ENCODE assay signal across 8 cellular contexts in genomic region chr19:42282810-42283247, GRCh38. TPM values are rescaled to one million over a fixed set of nuclear protein-coding genes. Genes with fewer than 3 reads are reported as not detected.
A peak's percentile ranks its signal among the peaks of the same experiment; 100 is the strongest.
DNase-seq lines count a peak whose midpoint lies in the region; ATAC-seq, FAIRE-seq and TF ChIP-seq lines count a peak whose summit lies in the region.

No MANE protein-coding gene starts in this region.

- FAIRE-seq in H54 (lab: Jason Lieb, UNC): no peak

- H3K27ac ChIP-seq in HEK293 (ENCODE audit: extremely low read depth, low read depth, low read length) (peak overlapping the region; percentile 89), colonic mucosa (peak overlapping the region; percentile 92), neural cell (ENCODE audit: low read length) (peak overlapping the region; percentile 99)

- ATAC-seq in HG02884 (IDR thresholded peaks at IDR 0.05; ENCODE audit: unreplicated experiment) (no peak), GM21723 (IDR thresholded peaks at IDR 0.05; ENCODE audit: unreplicated experiment) (no peak)

- H3F3A ChIP-seq in neural cell (ENCODE audit: insufficient read depth, low read length, poor library complexity, severe bottlenecking): no peaks in the 10 kb centered on the region

- H3K9me3 ChIP-seq in HEK293 (ENCODE audit: control insufficient read depth, insufficient read depth, low read depth, low read length) (no peaks in the 10 kb centered on the region), colonic mucosa (no peaks in the 10 kb centered on the region), neural cell (ENCODE audit: low read length) (no peaks in the 10 kb centered on the region)

- H3K79me2 ChIP-seq in neural cell (replicated peaks; ENCODE audit: insufficient read depth, low read length): peaks cover 32% of the 10 kb centered on the region

- no peaks in the 10 kb centered on the region for H3K9me2 ChIP-seq in neural cell (ENCODE audit: insufficient read depth, low read length)

- TF ChIP-seq RAD21 in neural cell (conservative IDR thresholded peaks at IDR 0.05): no peak

- H3K4me1 ChIP-seq in HEK293 (ENCODE audit: control insufficient read depth, insufficient read depth, low read length) (peaks cover 52% of the 10 kb centered on the region), colonic mucosa (peaks cover 38% of the 10 kb centered on the region)

- intact Hi-C loops in colonic mucosa (cut with DNase I): no loop called here

- H3K27me3 ChIP-seq in colonic mucosa (no peaks in the 10 kb centered on the region), neural cell (ENCODE audit: insufficient read depth, low read depth, low read length) (no peaks in the 10 kb centered on the region)

- peaks cover 10% of the 10 kb centered on the region for H4K20me1 ChIP-seq in neural cell (ENCODE audit: insufficient read depth)

- peak overlapping the region; percentile 99 for H3K4me2 ChIP-seq in neural cell (ENCODE audit: low read length)

- peak overlapping the region; percentile 68 to 87 for H3K9ac ChIP-seq in colonic mucosa (ENCODE audit: low read depth in 2 of 2, low read length in 2 of 2)
- peak overlapping the region; percentile 95 for H3K9ac ChIP-seq in neural cell (ENCODE audit: low read length)

- DNase-seq in AG04449 (ENCODE audit: low read depth, low spot score) (no peak), colonic mucosa (no peak), H54 (ENCODE audit: insufficient read length, low spot score) (no peak), kidney glomerular epithelial cell (lab: John Stamatoyannopoulos, UW) (no peak)

- H3K36me3 ChIP-seq in HEK293 (ENCODE audit: control insufficient read depth in 2 of 2, insufficient read depth in 1 of 2, low read length in 2 of 2) (peaks cover 0 to 12% of the 10 kb centered on the region in 2 experiments; a peak in 1 of 3 replicates), colonic mucosa (no peaks in the 10 kb centered on the region), neural cell (ENCODE audit: insufficient read depth, low read length) (no peaks in the 10 kb centered on the region)

- POLR2A ChIA-PET in AG04449 (lab: Yijun Ruan, JAX) (interaction anchor here (0.7 to 1.1 kb wide), 3 partner anchors 11 to 172 kb away, joined by 3 read pairs; no protein-coding TSS in a partner anchor), HEK293 (lab: Yijun Ruan, JAX) (interaction anchor here (1.0 to 12.3 kb wide), 3 partner anchors 19 to 55 kb away, joined by 3 to 242 read pairs (median 6); partner anchors contain the start of genes GSK3A, PAFAH1B3 and PRR19)

- CTCF ChIA-PET in AG04449 (lab: Yijun Ruan, JAX): interaction anchor here (0.9 to 7.4 kb wide), 3 partner anchors 9 to 37 kb away, joined by 3 to 255 read pairs (median 5); partner anchors contain the start of gene GSK3A
- CTCF ChIA-PET in HEK293 (lab: Yijun Ruan, JAX): interaction anchor here (0.6 to 7.5 kb wide), 6 partner anchors 12 to 81 kb away, joined by 3 to 276 read pairs (median 3); partner anchors contain the start of gene GSK3A

- no peak for TF ChIP-seq POLR2A in H54 (IDR thresholded peaks at IDR 0.05; ENCODE audit: low read depth, low read length)

- TF ChIP-seq EP300 in neural cell (conservative IDR thresholded peaks at IDR 0.05; ENCODE audit: poor library complexity, severe bottlenecking): no peak

- H3K4me3 ChIP-seq in AG04449 (ENCODE audit: low read depth, low read length) (peak overlapping the region; percentile 40), HEK293 (ENCODE audit: low read depth, low read length) (no peak overlapping the region), colonic mucosa (no peak overlapping the region), neural cell (ENCODE audit: low read length) (peak overlapping the region; percentile 91)

- H2AFZ ChIP-seq in neural cell (ENCODE audit: low read depth, low read length): no peak overlapping the region

- TF ChIP-seq CTCF in AG04449 (IDR thresholded peaks at IDR 0.05; ENCODE audit: insufficient read depth, low read length, missing control alignments): no peak
- TF ChIP-seq CTCF in HEK293 (tag by site-specific recombination; IDR thresholded peaks at IDR 0.05): no peak
- no peak for TF ChIP-seq CTCF in colonic mucosa (IDR thresholded peaks at IDR 0.05)
- TF ChIP-seq CTCF in neural cell (IDR thresholded peaks at IDR 0.05; ENCODE audit: poor library complexity, severe bottlenecking): no peak

TF ChIP-seq in HEK293, 187 proteins besides CTCF, POLR2A, EP300 and RAD21:
- TF ChIP-seq REPIN1 (tag by site-specific recombination; IDR thresholded peaks at IDR 0.05; ENCODE audit: low read depth) (0 out of 2 replicates have a peak, but pooled peaks have one; percentile 14), SCRT1 (tag by site-specific recombination; IDR thresholded peaks at IDR 0.05; ENCODE audit: borderline replicate concordance) (no peak), ZFP69B (tag by site-specific recombination; IDR thresholded peaks at IDR 0.05) (peak; percentile 85), ZNF239 (tag by site-specific recombination; IDR thresholded peaks at IDR 0.05) (0 out of 2 replicates have a peak, but pooled peaks have one; percentile 56), ZNF791 (tag by site-specific recombination; IDR thresholded peaks at IDR 0.05) (peak; percentile 58; the same call in 1 of the 2 replicates), ZNF266 (tag by site-specific recombination; IDR thresholded peaks at IDR 0.05; ENCODE audit: low read depth) (no peak), ZNF132 (tag by site-specific recombination; IDR thresholded peaks at IDR 0.05; ENCODE audit: borderline replicate concordance) (no peak), ZNF175 (tag by site-specific recombination; IDR thresholded peaks at IDR 0.05) (no peak), HOXA7 (CRISPR knock-in tag; IDR thresholded peaks at IDR 0.05; ENCODE audit: borderline replicate concordance) (no peak), ZFHX2 (tag by site-specific recombination; conservative IDR thresholded peaks at IDR 0.05) (no peak), ZNF792 (tag by site-specific recombination; IDR thresholded peaks at IDR 0.05) (peak; percentile 31; the same call in 1 of the 2 replicates), ZNF16 (tag by site-specific recombination; IDR thresholded peaks at IDR 0.05; ENCODE audit: low read depth) (no peak)
- TF ChIP-seq, protein P1, sequence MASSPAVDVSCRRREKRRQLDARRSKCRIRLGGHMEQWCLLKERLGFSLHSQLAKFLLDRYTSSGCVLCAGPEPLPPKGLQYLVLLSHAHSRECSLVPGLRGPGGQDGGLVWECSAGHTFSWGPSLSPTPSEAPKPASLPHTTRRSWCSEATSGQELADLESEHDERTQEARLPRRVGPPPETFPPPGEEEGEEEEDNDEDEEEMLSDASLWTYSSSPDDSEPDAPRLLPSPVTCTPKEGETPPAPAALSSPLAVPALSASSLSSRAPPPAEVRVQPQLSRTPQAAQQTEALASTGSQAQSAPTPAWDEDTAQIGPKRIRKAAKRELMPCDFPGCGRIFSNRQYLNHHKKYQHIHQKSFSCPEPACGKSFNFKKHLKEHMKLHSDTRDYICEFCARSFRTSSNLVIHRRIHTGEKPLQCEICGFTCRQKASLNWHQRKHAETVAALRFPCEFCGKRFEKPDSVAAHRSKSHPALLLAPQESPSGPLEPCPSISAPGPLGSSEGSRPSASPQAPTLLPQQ (tag by site-specific recombination; IDR thresholded peaks at IDR 0.05): peak; percentile 78; the same call in 1 of the 2 replicates

TF ChIP-seq in neural cell, 6 proteins besides CTCF, POLR2A, EP300 and RAD21:
- TF ChIP-seq REST (IDR thresholded peaks at IDR 0.05; ENCODE audit: borderline replicate concordance) (no peak), POLR2AphosphoS5 (IDR thresholded peaks at IDR 0.05) (no peak), MXI1 (conservative IDR thresholded peaks at IDR 0.05; ENCODE audit: poor library complexity, severe bottlenecking) (no peak), EZH2 (IDR thresholded peaks at IDR 0.05; ENCODE audit: borderline replicate concordance, insufficient read depth, low read length, poor library complexity, severe bottlenecking) (no peak), TAF1 (IDR thresholded peaks at IDR 0.05; ENCODE audit: low read depth) (no peak), SMC3 (conservative IDR thresholded peaks at IDR 0.05; ENCODE audit: poor library complexity) (no peak)

RNA-seq across cellular contexts. Expression of gene CIC, which starts 13.8 kb away (rescaled TPM):
- total RNA-seq in colonic mucosa: 10 to 100 TPM; 47.8 to 54.6 TPM
- polyA plus RNA-seq in neural cell: 10.8 and 23.1 TPM in 2 replicates
- 29.0 and 31.0 TPM in 2 replicates for polyA minus RNA-seq in neural cell

RNA-seq across cellular contexts. Expression of gene PRR19, which starts 19.1 kb away (rescaled TPM):
- 1 to 10 TPM in 1 of 2 donors, under 1 TPM in 1; 0.32 to 1.0 TPM for total RNA-seq in colonic mucosa
- 1.4 and 2.4 TPM in 2 replicates for polyA plus RNA-seq in neural cell
- polyA minus RNA-seq in neural cell: 2.1 and 3.4 TPM in 2 replicates

RNA-seq across cellular contexts. Expression of gene PAFAH1B3, which starts 19.6 kb away (rescaled TPM):
- 10 to 100 TPM; 42.5 to 53.0 TPM for total RNA-seq in colonic mucosa
- polyA plus RNA-seq in neural cell: 727 and 741 TPM in 2 replicates
- polyA minus RNA-seq in neural cell: 247 and 260 TPM in 2 replicates

RNA-seq across cellular contexts. Expression of gene ERF, which starts 27.9 kb away (rescaled TPM):
- total RNA-seq in colonic mucosa: 10 to 100 TPM; 46.7 to 57.3 TPM
- 3.8 and 6.7 TPM in 2 replicates for polyA plus RNA-seq in neural cell
- 5.3 and 6.6 TPM in 2 replicates for polyA minus RNA-seq in neural cell

RNA-seq across cellular contexts. Expression of gene TMEM145, which starts 30.3 kb away (rescaled TPM):
- under 1 TPM; 0.24 to 0.94 TPM for total RNA-seq in colonic mucosa
- polyA plus RNA-seq in neural cell: 30.9 and 35.3 TPM in 2 replicates
- polyA minus RNA-seq in neural cell: 44.6 and 45.0 TPM in 2 replicates

Comparison
In these comparisons a context has a peak if more than half of its experiments do, and no peak if none do; other contexts are left out.
1. H3K4me3 ChIP-seq: peak in AG04449 (single experiment) and neural cell (single experiment); none in HEK293 (single experiment) and colonic mucosa (single experiment).
2. Peak in every context shown above with its lines, with median percentiles within 50 percentile points of each other: H3K27ac ChIP-seq.